ENCODE assay signal across 8 cellular contexts in the genomic region with DNA sequence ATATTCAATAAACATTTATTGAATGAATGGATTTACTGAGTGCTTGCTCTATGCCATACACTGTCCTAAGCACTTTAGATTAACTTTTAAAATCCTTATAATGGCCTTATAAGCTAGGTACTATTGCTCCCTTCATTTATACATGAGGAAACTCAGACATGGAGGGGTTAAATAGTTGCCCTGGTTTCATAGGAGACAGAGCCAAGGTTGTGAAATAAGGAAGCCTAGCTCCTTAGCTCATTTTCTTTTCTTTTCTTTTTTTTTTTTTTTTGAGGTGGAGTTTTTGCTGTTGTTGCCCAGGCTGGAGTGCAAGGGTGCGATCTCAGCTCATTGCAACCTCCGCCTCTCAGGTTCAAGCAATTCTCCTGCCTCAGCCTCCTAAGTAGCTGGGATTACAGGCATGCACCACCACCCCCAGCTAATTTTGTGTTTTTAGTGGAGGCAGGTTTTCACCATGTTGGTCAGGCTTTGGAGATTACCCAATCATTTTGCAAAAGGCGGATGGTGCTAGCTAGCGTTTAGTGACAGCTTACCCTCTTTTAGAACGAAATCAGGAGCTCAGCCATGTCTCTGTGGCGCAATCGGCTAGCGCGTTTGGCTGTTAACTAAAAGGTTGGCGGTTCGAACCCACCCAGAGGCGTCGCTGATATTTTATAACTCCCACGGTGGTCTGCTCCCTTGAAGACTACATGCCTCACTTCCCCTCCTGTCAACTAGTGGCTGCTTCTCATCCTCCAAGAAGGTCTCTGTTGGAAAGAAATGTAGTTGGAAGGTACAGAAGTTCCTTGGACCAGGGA. TPM values are rescaled to one million over a fixed set of nuclear protein-coding genes. Genes with fewer than 3 reads are reported as not detected.
DNase-seq lines count a peak whose midpoint lies in the region; ATAC-seq and TF ChIP-seq lines count a peak whose summit lies in the region.
"Not testable (repeated sequence)": the region's sequence is repeated elsewhere in the genome, so short reads cannot be mapped to it uniquely, and the experiment has no call there.

No MANE protein-coding gene starts in this region.

- not testable (repeated sequence) for ATAC-seq in stimulated activated naive CD8-positive, alpha-beta T cell treated with anti-CD3 and anti-CD28 coated beads, Interleukin-15, Interleukin-2, amounts not matched to agents 100 U/mL and 50 U/mL, for 24 hours

- H4K8ac ChIP-seq in H9 (replicated peaks; ENCODE audit: insufficient read length, low read depth, low read length), result not testable (repeated sequence)

- not testable (repeated sequence) for H3K36me3 Mint-ChIP-seq in H9 (ENCODE audit: insufficient read depth in 1 of 3, low read depth in 3 of 3); neural progenitor cell

- not testable (repeated sequence) for H3K9me3 Mint-ChIP-seq in H9, neural progenitor cell

- not testable (repeated sequence) for H2BK20ac ChIP-seq in H9 (ENCODE audit: low read depth, low read length, poor library complexity, severe bottlenecking)

- H2BK120ac ChIP-seq in H9 (ENCODE audit: low read depth, low read length, poor library complexity, severe bottlenecking), result not testable (repeated sequence)

- not testable (repeated sequence) for H3K23me2 ChIP-seq in H9 (ENCODE audit: insufficient read length, low read depth, low read length, poor library complexity, severe bottlenecking)

- H3K79me1 ChIP-seq in H9 (ENCODE audit: insufficient read depth, low read depth, low read length, poor library complexity, severe bottlenecking), result not testable (repeated sequence)

- DNase-seq in AG04450 (ENCODE audit: low read depth, low spot score), result peak; percentile 3
- DNase-seq in H9, result peak; percentile 59
- DNase-seq in NCI-H460 (ENCODE audit: extremely low read depth, low read depth), result peak; percentile 33
- peak; percentile 0 for DNase-seq in cerebellar cortex (ENCODE audit: low spot score)
- DNase-seq in fibroblast of pulmonary artery (ENCODE audit: low read depth), result peak; percentile 33
- DNase-seq in iPS DF 19.7 (ENCODE audit: low read depth, low spot score), result peak; percentile 9
- DNase-seq in neural progenitor cell (ENCODE audit: low spot score), result peak; percentile 1
- DNase-seq in stimulated activated naive CD8-positive, alpha-beta T cell treated with anti-CD3 and anti-CD28 coated beads, Interleukin-15, Interleukin-2, amounts not matched to agents 100 U/mL and 50 U/mL, for 24 hours, result peak; percentile 2

- not testable (repeated sequence) for H3K4me3 Mint-ChIP-seq in H9, neural progenitor cell

- H2BK5ac ChIP-seq in H9 (ENCODE audit: insufficient read length, low read length), result not testable (repeated sequence)

- not testable (repeated sequence) for H3K23ac ChIP-seq in H9 (ENCODE audit: insufficient read length, low read depth, low read length)

- not testable (repeated sequence) for H4K20me1 ChIP-seq in H9 (ENCODE audit: control insufficient read depth, insufficient read depth, insufficient read length); neural progenitor cell (ENCODE audit: low read depth)

- not testable (repeated sequence) for H4K91ac ChIP-seq in H9 (ENCODE audit: insufficient read length, low read depth, low read length)

- not testable (repeated sequence) for H2AFZ ChIP-seq in H9 (ENCODE audit: low read length); neural progenitor cell (replicated peaks)

- H3K27me3 ChIP-seq in AG04450 (ENCODE audit: control insufficient read depth, insufficient read depth, low read length); H9 (ENCODE audit: insufficient read depth, low read length); neural progenitor cell: not testable (repeated sequence)

- H3K14ac ChIP-seq in H9 (ENCODE audit: insufficient read depth, low read length), result not testable (repeated sequence)

- POLR2A ChIA-PET in AG04450 (lab: Yijun Ruan, JAX), result not testable (repeated sequence)

- not testable (repeated sequence) for H3K9ac ChIP-seq in H9 (ENCODE audit: extremely low read depth, insufficient read length, low read length); neural progenitor cell

- H3K18ac ChIP-seq in H9 (ENCODE audit: insufficient read length, low read depth, low read length), result not testable (repeated sequence)

- not testable (repeated sequence) for H3K4me1 Mint-ChIP-seq in H9, neural progenitor cell

- not testable (repeated sequence) for H3K27ac ChIP-seq in AG04450 (ENCODE audit: low read depth, low read length); H9 (ENCODE audit: insufficient read length, low read depth, low read length); neural progenitor cell

- not testable (repeated sequence) for H3K4ac ChIP-seq in H9 (ENCODE audit: low read depth, low read length)

- not testable (repeated sequence) for H3K9me3 ChIP-seq in AG04450 (ENCODE audit: control insufficient read depth, insufficient read depth, low read length); H9 (ENCODE audit: control insufficient read depth, low read depth, low read length); neural progenitor cell (ENCODE audit: low read depth)

- not testable (repeated sequence) for H3T11ph ChIP-seq in H9 (ENCODE audit: low read length)

- not testable (repeated sequence) for H3K27ac Mint-ChIP-seq in H9, neural progenitor cell

- not testable (repeated sequence) for H3K36me3 ChIP-seq in neural progenitor cell

- not testable (repeated sequence) for H4K5ac ChIP-seq in H9 (ENCODE audit: insufficient read length, low read depth, low read length)

- not testable (repeated sequence) for H3F3A ChIP-seq in neural progenitor cell (ENCODE audit: low read depth)

- not testable (repeated sequence) for H3K27me3 Mint-ChIP-seq in H9 (ENCODE audit: low read depth); neural progenitor cell (ENCODE audit: insufficient read depth, low read depth)

- not testable (repeated sequence) for H2BK12ac ChIP-seq in H9 (ENCODE audit: insufficient read length, low read depth, low read length)

- not testable (repeated sequence) for H3K4me2 ChIP-seq in H9 (ENCODE audit: insufficient read depth, insufficient read length, low read length); neural progenitor cell

- not testable (repeated sequence) for H2AK5ac ChIP-seq in H9 (ENCODE audit: insufficient read length, low read length)

- not testable (repeated sequence) for H3K4me1 ChIP-seq in H9 (ENCODE audit: insufficient read depth, low read length); neural progenitor cell

- H3K56ac ChIP-seq in H9 (ENCODE audit: insufficient read length, low read depth, low read length), result not testable (repeated sequence)

- CTCF ChIA-PET in AG04450 (lab: Charles Lee), result not testable (repeated sequence)

- not testable (repeated sequence) for H3K4me3 ChIP-seq in AG04450 (ENCODE audit: low read depth, low read length); fibroblast of pulmonary artery (replicated peaks; ENCODE audit: low read depth, low read length); neural progenitor cell

- WGBS in H9 (ENCODE audit: extremely low coverage, insufficient read length, low lambda C conversion rate), result no CpG with 5 or more reads among the region's 14 CpGs

- not testable (repeated sequence) for TF ChIP-seq CTCF in AG04450 (IDR thresholded peaks at IDR 0.05; ENCODE audit: low read depth, low read length); H9 (conservative IDR thresholded peaks at IDR 0.05); fibroblast of pulmonary artery (IDR thresholded peaks at IDR 0.05; ENCODE audit: low read length, missing control alignments); neural progenitor cell (IDR thresholded peaks at IDR 0.05)

- not testable (repeated sequence) for H2BK15ac ChIP-seq in H9 (ENCODE audit: low read depth, low read length)

- not testable (repeated sequence) for H3K79me2 ChIP-seq in H9 (ENCODE audit: insufficient read depth, low read length); neural progenitor cell (ENCODE audit: low read depth)

RNA-seq across cellular contexts. Expression of a gene that starts 33.1 kb away (rescaled TPM):
- polyA plus RNA-seq in AG04450 (2011; rRNA removed), result 0.68 and 1.3 TPM in 2 replicates
- polyA minus RNA-seq in AG04450 (2011; rRNA and poly(A)+ RNA removed), result 0.48 TPM in 1 of 2 replicates, not detected in the other
- total RNA-seq in H9 (2021) (4.8 and 6.0 TPM in 2 replicates), neural progenitor cell (ENCODE audit: low replicate concordance) (23.9 and 36.8 TPM in 2 replicates)
- total RNA-seq in NCI-H460 (2014; rRNA removed; shearing (Covaris generic)), result 25.2 and 28.3 TPM in 2 replicates
- 12.3 and 13.2 TPM in 2 replicates for polyA plus RNA-seq in NCI-H460 (2014; cell fraction: nucleus; rRNA removed)

RNA-seq across cellular contexts. Expression of a gene that starts 33.7 kb away (rescaled TPM):
- polyA plus RNA-seq in AG04450 (2011; rRNA removed), result 20.3 and 22.3 TPM in 2 replicates
- polyA minus RNA-seq in AG04450 (2011; rRNA and poly(A)+ RNA removed), result 36.6 and 45.4 TPM in 2 replicates
- total RNA-seq in H9 (2021) (19.5 and 23.5 TPM in 2 replicates), neural progenitor cell (ENCODE audit: low replicate concordance) (19.1 and 35.9 TPM in 2 replicates)
- 20.6 and 28.1 TPM in 2 replicates for total RNA-seq in NCI-H460 (2014; rRNA removed; shearing (Covaris generic))
- 12.6 and 14.9 TPM in 2 replicates for polyA plus RNA-seq in NCI-H460 (2014; cell fraction: nucleus; rRNA removed)

Comparison
In these comparisons a context has a peak if more than half of its experiments do, and no peak if none do; other contexts are left out.
1. DNase-seq: peak in every context shown above with its lines; median percentile 59 in H9; 33 in NCI-H460; 33 in fibroblast of pulmonary artery; 9 in iPS DF 19.7; 3 in AG04450; 2 in stimulated activated naive CD8-positive, alpha-beta T cell treated with anti-CD3 and anti-CD28 coated beads, Interleukin-15, Interleukin-2, amounts not matched to agents 100 U/mL and 50 U/mL, for 24 hours; 1 in neural progenitor cell; 0 in cerebellar cortex.